26 cellular contexts compared by ENCODE assay signal in genomic region chr2:103396152-103396551, GRCh38.
DNase-seq lines count a peak whose midpoint lies in the region; ATAC-seq, FAIRE-seq and TF ChIP-seq lines count a peak whose summit lies in the region.
"Had no signal": no experiment of that assay in that cellular context is flagged by ENCODE, and none has a peak within 500 bp of the region (broad histone marks: within the 10 kb centered on the region; RNA-seq: fewer than 3 reads in every experiment).

No MANE protein-coding gene starts in this region.

- peak overlapping the region; percentile 52 for H2BK120ac ChIP-seq in H1 (replicated peaks; ENCODE audit: low read depth, low read length)

- H3K36me3 ChIP-seq in H7 (replicated peaks; ENCODE audit: control insufficient read depth, insufficient read depth, low read length) (no peaks in the 10 kb centered on the region), H1 (ENCODE audit: control insufficient read depth in 2 of 4, insufficient read depth in 4 of 4, low read length in 3 of 4) (no peaks in the 10 kb centered on the region), small intestine (ENCODE audit: control insufficient read depth in 2 of 2, insufficient read depth in 2 of 2, low read length in 2 of 2) (no peaks in the 10 kb centered on the region)
- H3K36me3 ChIP-seq: MG63, Peyer's patch, SJSA1 had no signal

- H3K36me3 Mint-ChIP-seq in activated CD4-positive, alpha-beta memory T cell treated with anti-CD3 and anti-CD28 coated beads, Interleukin-2, amount 10 ng/mL, durations not matched to agents 7 days and 5 days (ENCODE audit: low read depth), result no peaks in the 10 kb centered on the region
- H3K36me3 Mint-ChIP-seq: CD8-positive, alpha-beta memory T cell had no signal

- no peak for TF ChIP-seq POLR2A in H1 (IDR thresholded peaks at IDR 0.05; ENCODE audit: control extremely low read depth in 1 of 2, low read depth in 2 of 2, low read length in 2 of 2)

- TF ChIP-seq EP300 in H1 (IDR thresholded peaks at IDR 0.05; ENCODE audit: borderline replicate concordance in 1 of 2, low read depth in 2 of 2, low read length in 2 of 2), result no peak

- H3K18ac ChIP-seq in H1 (ENCODE audit: extremely low read depth, low read length), result peak overlapping the region; percentile 60; the same call in 1 of the 2 replicates

- peak overlapping the region in 1 of 2 experiments; percentile 38; a peak in 2 of 4 replicates for H3K4me2 ChIP-seq in H1 (ENCODE audit: insufficient read depth in 1 of 2, low read depth in 2 of 2, low read length in 2 of 2)

- peaks cover 5% of the 10 kb centered on the region for H3K9me3 Mint-ChIP-seq in activated CD4-positive, alpha-beta memory T cell treated with anti-CD3 and anti-CD28 coated beads, Interleukin-2, amount 10 ng/mL, durations not matched to agents 7 days and 5 days

- CTCF ChIA-PET in H1 (lab: Charles Lee; ENCODE audit: partially characterized antibody), result no interaction called here
- CTCF ChIA-PET in activated CD4-positive, alpha-beta memory T cell treated with anti-CD3 and anti-CD28 coated beads, Interleukin-2, amount 10 ng/mL, durations not matched to agents 7 days and 5 days (lab: Charles Lee), result no interaction called here

- TF ChIP-seq RAD21 in H1 (IDR thresholded peaks at IDR 0.05 in 1 of 2, conservative IDR thresholded peaks at IDR 0.05 in 1 of 2; ENCODE audit: low read depth in 2 of 2, low read length in 2 of 2), result no peak

- H2BK12ac ChIP-seq in H1 (ENCODE audit: low read depth, low read length), result peak overlapping the region; percentile 97; the same call in 1 of the 2 replicates

- no peak overlapping the region for H2AFZ ChIP-seq in H1 (ENCODE audit: low read length)

- peak overlapping the region; percentile 78; the same call in 1 of the 2 replicates for H2BK20ac ChIP-seq in H1 (ENCODE audit: low read length)

- H2BK5ac ChIP-seq in H1 (ENCODE audit: low read depth, low read length), result peak overlapping the region; percentile 85; the same call in 1 of the 2 replicates

- no peak overlapping the region for H3K27ac Mint-ChIP-seq in activated CD4-positive, alpha-beta memory T cell treated with anti-CD3 and anti-CD28 coated beads, Interleukin-2, amount 10 ng/mL, durations not matched to agents 7 days and 5 days
- H3K27ac Mint-ChIP-seq: CD8-positive, alpha-beta memory T cell; HFFc6 had no signal

- no peaks in the 10 kb centered on the region for H3K4me1 Mint-ChIP-seq in activated CD4-positive, alpha-beta memory T cell treated with anti-CD3 and anti-CD28 coated beads, Interleukin-2, amount 10 ng/mL, durations not matched to agents 7 days and 5 days
- H3K4me1 Mint-ChIP-seq: CD8-positive, alpha-beta memory T cell had no signal

- H4K8ac ChIP-seq in H1 (ENCODE audit: extremely low read depth, insufficient read depth, low read length), result no peak overlapping the region

- H2BK15ac ChIP-seq in H1 (ENCODE audit: low read length), result 0 out of 2 replicates have a peak overlapping the region, but pooled peaks have one; percentile 12

- H4K5ac ChIP-seq in H1 (ENCODE audit: insufficient read length, low read depth, low read length), result no peak overlapping the region

- H3K4me1 ChIP-seq in H1 (replicated peaks in 1 of 4; ENCODE audit: control insufficient read depth in 3 of 4, insufficient read depth in 4 of 4, low read length in 3 of 4) (peaks cover 0 to 3% (median 1%) of the 10 kb centered on the region in 4 experiments; a peak in 2 of 7 replicates), small intestine (ENCODE audit: control insufficient read depth in 2 of 2, insufficient read depth in 1 of 2, low read depth in 1 of 2, low read length in 1 of 2) (no peaks in the 10 kb centered on the region)
- H3K4me1 ChIP-seq: Peyer's patch, SJSA1 had no signal

- H3K4ac ChIP-seq in H1 (replicated peaks; ENCODE audit: insufficient read length, low read depth, low read length), result no peak overlapping the region

- H3K27me3 Mint-ChIP-seq in activated CD4-positive, alpha-beta memory T cell treated with anti-CD3 and anti-CD28 coated beads, Interleukin-2, amount 10 ng/mL, durations not matched to agents 7 days and 5 days, result no peaks in the 10 kb centered on the region

- H2AK5ac ChIP-seq in H1 (ENCODE audit: low read depth, low read length), result peak overlapping the region; percentile 56; the same call in 1 of the 2 replicates

- no peak overlapping the region for H3K4me3 ChIP-seq in H7 (ENCODE audit: insufficient read depth, low read depth, low read length)
- no peak overlapping the region for H3K4me3 ChIP-seq in H1 (ENCODE audit: extremely low read depth in 1 of 4, insufficient read depth in 2 of 4, low read depth in 3 of 4, low read length in 4 of 4)
- no peak overlapping the region for H3K4me3 ChIP-seq in small intestine (ENCODE audit: low read depth in 1 of 2, low read length in 2 of 2)
- H3K4me3 ChIP-seq: K562, MG63, Peyer's patch, SJSA1 had no signal

- H3K9me3 ChIP-seq in H1 (ENCODE audit: insufficient read depth in 2 of 2, low read depth in 1 of 2, low read length in 1 of 2), result peaks cover 0 to 3% of the 10 kb centered on the region in 2 experiments; a peak in 2 of 4 replicates
- no peaks in the 10 kb centered on the region for H3K9me3 ChIP-seq in small intestine (ENCODE audit: control insufficient read depth, low read depth)
- H3K9me3 ChIP-seq: MG63, Peyer's patch, SJSA1 had no signal

- H4K91ac ChIP-seq in H1 (replicated peaks; ENCODE audit: insufficient read length, low read length), result peak overlapping the region; percentile 14

- no peaks in the 10 kb centered on the region for H3K23me2 ChIP-seq in H1 (ENCODE audit: low read depth, low read length)

- H3K27me3 ChIP-seq in H7 (ENCODE audit: control insufficient read depth, insufficient read depth, low read length) (no peaks in the 10 kb centered on the region), H1 (replicated peaks in 1 of 4; ENCODE audit: control insufficient read depth in 3 of 4, extremely low read depth in 1 of 4, insufficient read depth in 3 of 4, low read length in 3 of 4) (no peaks in the 10 kb centered on the region), small intestine (ENCODE audit: control insufficient read depth in 2 of 2, insufficient read depth in 2 of 2, low read length in 2 of 2) (no peaks in the 10 kb centered on the region)
- H3K27me3 ChIP-seq: MG63, Peyer's patch, SJSA1 had no signal

- no peak overlapping the region for H3K9ac ChIP-seq in H1 (replicated peaks in 1 of 4; ENCODE audit: extremely low read depth in 1 of 4, low read depth in 3 of 4, low read length in 3 of 4)

- H3K27ac ChIP-seq in H1 (ENCODE audit: low read depth, low read length) (no peak overlapping the region), small intestine (ENCODE audit: low read depth in 1 of 2, low read length in 1 of 2) (no peak overlapping the region)
- H3K27ac ChIP-seq: Peyer's patch, SJSA1 had no signal

- H3K79me1 ChIP-seq in H1 (ENCODE audit: low read depth, low read length), result no peaks in the 10 kb centered on the region

- no peaks in the 10 kb centered on the region for H4K20me1 ChIP-seq in H1 (replicated peaks in 1 of 2; ENCODE audit: control insufficient read depth in 1 of 2, insufficient read depth in 2 of 2, low read length in 2 of 2)

- no peak for ATAC-seq in GM19035 (IDR thresholded peaks at IDR 0.05; ENCODE audit: unreplicated experiment)
- ATAC-seq: K562 had no signal

- FAIRE-seq in H1 (lab: Jason Lieb, UNC) (no peak), small intestine (lab: Jason Lieb, UNC) (no peak)
- FAIRE-seq: G401.6, GM12892, H54, K562 had no signal

- H3K56ac ChIP-seq in H1 (replicated peaks; ENCODE audit: insufficient read length, low read depth, low read length), result no peak overlapping the region

- no peaks in the 10 kb centered on the region for H3K79me2 ChIP-seq in H1 (ENCODE audit: control insufficient read depth in 1 of 2, insufficient read depth in 2 of 2, low read length in 2 of 2)

- no peak overlapping the region for H3K14ac ChIP-seq in H1 (ENCODE audit: insufficient read length)

- POLR2A ChIA-PET in H1 (lab: Charles Lee; ENCODE audit: partially characterized antibody), result no interaction called here
- POLR2A ChIA-PET in activated CD4-positive, alpha-beta memory T cell treated with anti-CD3 and anti-CD28 coated beads, Interleukin-2, amount 10 ng/mL, durations not matched to agents 7 days and 5 days (lab: Charles Lee), result no interaction called here

- H3K23ac ChIP-seq in H1 (ENCODE audit: insufficient read length), result no peak overlapping the region

- TF ChIP-seq CTCF in H1 (IDR thresholded peaks at IDR 0.05; ENCODE audit: control extremely low read depth in 1 of 3, insufficient read depth in 1 of 3, low read depth in 1 of 3, low read length in 3 of 3), result no peak

- peak; percentile 5 for DNase-seq in H7
- DNase-seq in H1 (ENCODE audit: low read depth in 1 of 2, low spot score in 2 of 2), result peak in 1 of 2 experiments; percentile 15
- peak; percentile 7 for DNase-seq in iPS-NIHi11 (ENCODE audit: low spot score)
- peak; percentile 3 for DNase-seq in small intestine
- no peak for DNase-seq in activated CD4-positive, alpha-beta memory T cell treated with anti-CD3 and anti-CD28 coated beads, Interleukin-2, amount 10 ng/mL, durations not matched to agents 7 days and 5 days
- no peak for DNase-seq in CD1c-positive myeloid dendritic cell (ENCODE audit: extremely low spot score)
- DNase-seq: AML-193; C1 segment of cervical spinal cord; Calu3; CD8-positive, alpha-beta memory T cell; DMS153; HFFc6; MG63; NCI-H1417 treated with DMSO at 0.1 percent for 48 hours; NCI-H187 treated with DMSO at 0.1 percent for 48 hours; NCI-H2227 treated with DMSO at 0.1 percent for 48 hours; NCI-H524; NCI-H774; NK-92 treated with Interleukin-12 subunit alpha and Interleukin-12 subunit beta, amount 100 ng/mL, for 24 hours; Peyer's patch had no signal

- no peak overlapping the region for H3K4me3 Mint-ChIP-seq in activated CD4-positive, alpha-beta memory T cell treated with anti-CD3 and anti-CD28 coated beads, Interleukin-2, amount 10 ng/mL, durations not matched to agents 7 days and 5 days
- H3K4me3 Mint-ChIP-seq: CD8-positive, alpha-beta memory T cell; HFFc6 had no signal

- WGBS in H1 (ENCODE audit: extremely low coverage in 1 of 2, insufficient coverage in 1 of 2, insufficient read length in 1 of 2, insufficient replicate concordance in 2 of 2, low coverage in 1 of 2, low lambda C conversion rate in 2 of 2, missing lambda C conversion rate in 1 of 2), 2 experiments, result 4% methylated on average over 1 of the region's 1 CpG; no CpG with 5 or more reads in 1 of the 2 experiments
- WGBS in small intestine, 3 donors, result 29 to 38% (median 30%) methylated on average over 1 of the region's 1 CpG

TF ChIP-seq in H1, 55 proteins besides CTCF, POLR2A, EP300 and RAD21 (continues in another document):
- TF ChIP-seq BCL11A (IDR thresholded peaks at IDR 0.05; ENCODE audit: low read depth in 2 of 2, low read length in 2 of 2) (no peak), BRCA1 (IDR thresholded peaks at IDR 0.05; ENCODE audit: low read depth, low read length) (no peak), YY1 (IDR thresholded peaks at IDR 0.05; ENCODE audit: low read depth, low read length) (0 out of 2 replicates have a peak, but pooled peaks have one; percentile 27), ATF3 (IDR thresholded peaks at IDR 0.05; ENCODE audit: insufficient read depth, low read depth, low read length) (no peak), FOSL1 (IDR thresholded peaks at IDR 0.05; ENCODE audit: insufficient read depth, low read depth, low read length) (no peak)

Comparison
In these comparisons a context has a peak if more than half of its experiments do, and no peak if none do; other contexts are left out.
1. DNase-seq: peak in H7 (single experiment), iPS-NIHi11 (single experiment) and small intestine (single experiment); none in activated CD4-positive, alpha-beta memory T cell treated with anti-CD3 and anti-CD28 coated beads, Interleukin-2, amount 10 ng/mL, durations not matched to agents 7 days and 5 days (single experiment) and CD1c-positive myeloid dendritic cell (single experiment).